Comparison of ENCODE assay signal across 16 cellular contexts in genomic region chr16:3180445-3180878, GRCh38. TPM values are rescaled to one million over a fixed set of nuclear protein-coding genes. Genes with fewer than 3 reads are reported as not detected.
A peak's percentile ranks its signal among the peaks of the same experiment; 100 is the strongest.
DNase-seq lines count a peak whose midpoint lies in the region; TF ChIP-seq lines count a peak whose summit lies in the region.
"Had no signal": no experiment of that assay in that cellular context is flagged by ENCODE, and none has a peak within 500 bp of the region (broad histone marks: within the 10 kb centered on the region; RNA-seq: fewer than 3 reads in every experiment).

No MANE protein-coding gene starts in this region.

- no peaks in the 10 kb centered on the region for H3K9me3 Mint-ChIP-seq in activated naive CD4-positive, alpha-beta T cell treated with anti-CD3 and anti-CD28 coated beads for 36 hours
- H3K9me3 Mint-ChIP-seq in osteocyte (ENCODE audit: unreplicated experiment): no peaks in the 10 kb centered on the region

- peak; percentile 20 for DNase-seq in activated naive CD4-positive, alpha-beta T cell treated with anti-CD3 and anti-CD28 coated beads for 36 hours
- no peak for DNase-seq in activated naive CD4-positive, alpha-beta T cell treated with Interleukin-2 at 50 U/mL for 16 hours
- peak; percentile 40 for DNase-seq in NCI-H146 treated with DMSO at 0.1 percent for 48 hours (lab: John Stamatoyannopoulos, UW; ENCODE audit: unreplicated experiment)
- peak; percentile 50 for DNase-seq in epithelial cell of esophagus (ENCODE audit: low read depth)
- DNase-seq in spleen: peak; percentile 36
- no peak for DNase-seq in NCI-H345 treated with DMSO at 0.1 percent for 48 hours (lab: John Stamatoyannopoulos, UW; ENCODE audit: unreplicated experiment)
- DNase-seq in osteocyte (ENCODE audit: extremely low spot score, unreplicated experiment): no peak
- DNase-seq in G401 (ENCODE audit: low spot score): no peak
- DNase-seq: AML-193, amygdala, immature natural killer cell, mucosa of descending colon, NCI-H1105, NCI-H526 treated with DMSO at 0.1 percent for 48 hours had no signal

- TF ChIP-seq POLR2A in spleen (IDR thresholded peaks at IDR 0.05): no peak

- no peak overlapping the region for H3K4me3 Mint-ChIP-seq in activated naive CD4-positive, alpha-beta T cell treated with anti-CD3 and anti-CD28 coated beads for 36 hours
- H3K4me3 Mint-ChIP-seq in osteocyte (ENCODE audit: unreplicated experiment): no peak overlapping the region
- H3K4me3 Mint-ChIP-seq: T-helper 2 cell treated with Interferon-gamma antibody and Interleukin-4, amounts not matched to agents 5 μg/mL and 100 μg/mL, for 36 hours had no signal

- CTCF ChIA-PET in activated naive CD4-positive, alpha-beta T cell treated with anti-CD3 and anti-CD28 coated beads for 36 hours (lab: Charles Lee): no interaction called here

- WGBS in spleen, 5 donors: 27 to 68% (median 33%) methylated on average over 21 of the region's 21 CpGs

- peaks cover 1% of the 10 kb centered on the region for H3K36me3 Mint-ChIP-seq in activated naive CD4-positive, alpha-beta T cell treated with anti-CD3 and anti-CD28 coated beads for 36 hours (ENCODE audit: low read depth)
- H3K36me3 Mint-ChIP-seq in osteocyte (ENCODE audit: unreplicated experiment): no peaks in the 10 kb centered on the region

- H3K27ac Mint-ChIP-seq in activated naive CD4-positive, alpha-beta T cell treated with anti-CD3 and anti-CD28 coated beads for 36 hours: no peak overlapping the region
- H3K27ac Mint-ChIP-seq in osteocyte (ENCODE audit: unreplicated experiment): no peak overlapping the region
- H3K27ac Mint-ChIP-seq: immature natural killer cell; T-helper 2 cell treated with Interferon-gamma antibody and Interleukin-4, amounts not matched to agents 5 μg/mL and 100 μg/mL, for 36 hours had no signal

- H3K27me3 Mint-ChIP-seq in activated naive CD4-positive, alpha-beta T cell treated with anti-CD3 and anti-CD28 coated beads for 36 hours (ENCODE audit: low read depth): peaks cover 62% of the 10 kb centered on the region
- peaks cover 69% of the 10 kb centered on the region for H3K27me3 Mint-ChIP-seq in osteocyte (ENCODE audit: unreplicated experiment)

- H3K4me1 ChIP-seq in spleen: peaks cover 13 to 25% (median 16%) of the 10 kb centered on the region in 6 donors

- no peak overlapping the region for H3K27ac ChIP-seq in spleen

- in situ Hi-C loops in G401 (cut with HindIII; ENCODE audit: low sequenced_read_pairs): no loop called here

- peaks cover 17% of the 10 kb centered on the region for H3K4me1 Mint-ChIP-seq in activated naive CD4-positive, alpha-beta T cell treated with anti-CD3 and anti-CD28 coated beads for 36 hours (ENCODE audit: low read depth)
- H3K4me1 Mint-ChIP-seq in osteocyte (ENCODE audit: unreplicated experiment): peaks cover 34% of the 10 kb centered on the region

- no peaks in the 10 kb centered on the region for H3K9me3 ChIP-seq in spleen
- H3K9me3 ChIP-seq: mucosa of descending colon had no signal

- peaks cover 10 to 100% (median 92%) of the 10 kb centered on the region in 7 donors for H3K27me3 ChIP-seq in spleen (replicated peaks in 1 of 7)

- TF ChIP-seq CTCF in epithelial cell of esophagus (IDR thresholded peaks at IDR 0.05; ENCODE audit: insufficient read depth, low read depth, low read length, missing control alignments): no peak
- TF ChIP-seq CTCF in spleen (IDR thresholded peaks at IDR 0.05 in 8 of 11, conservative IDR thresholded peaks at IDR 0.05 in 3 of 11): no peak
- no peak for TF ChIP-seq CTCF in osteocyte (IDR thresholded peaks at IDR 0.05)

- H3K36me3 ChIP-seq in spleen: no peaks in the 10 kb centered on the region

- H3K4me3 ChIP-seq in epithelial cell of esophagus (ENCODE audit: low read length) (no peak overlapping the region), spleen (no peak overlapping the region)
- H3K4me3 ChIP-seq: mucosa of descending colon had no signal

- intact Hi-C loops in activated naive CD4-positive, alpha-beta T cell treated with anti-CD3 and anti-CD28 coated beads for 36 hours (cut with micrococcal nuclease): loop anchor here (5.0 kb wide), 1 partner anchor 127 kb away; the partner anchor contains the start of genes TIGD7 and ZNF75A
- intact Hi-C loops in spleen (cut with DNase I; ENCODE audit: low total_unique reads): no loop called here

RNA-seq across cellular contexts. Expression of gene OR1F1, which starts 7.5 kb away (rescaled TPM):
- total RNA-seq in activated naive CD4-positive, alpha-beta T cell treated with anti-CD3 and anti-CD28 coated beads for 36 hours: not detected
- not detected for total RNA-seq in spleen
- not detected for polyA plus RNA-seq in spleen
- not detected in 2 replicates for total RNA-seq in osteocyte
- not detected in 2 replicates for total RNA-seq in G401 (2014; rRNA removed; shearing (Covaris generic))
- total RNA-seq: dermis microvascular lymphatic vessel endothelial cell, mucosa of descending colon had no signal
- polyA plus RNA-seq: immature natural killer cell had no signal

RNA-seq across cellular contexts. Expression of gene ZNF213, which starts 45.6 kb away (rescaled TPM):
- 1 to 10 TPM; 6.1 to 6.5 TPM for total RNA-seq in activated naive CD4-positive, alpha-beta T cell treated with anti-CD3 and anti-CD28 coated beads for 36 hours
- total RNA-seq in spleen (10 to 100 TPM in 1 of 7 donors, 1 to 10 TPM in 6; 6.8 to 11.4 (median 7.9) TPM), osteocyte (13.4 and 14.3 TPM in 2 replicates)
- 1 to 10 TPM; 2.4 to 5.9 (median 2.9) TPM for polyA plus RNA-seq in spleen
- total RNA-seq in G401 (2014; rRNA removed; shearing (Covaris generic)): 0.31 and 0.61 TPM in 2 replicates

RNA-seq across cellular contexts. Expression of gene ZNF200, which starts 54.5 kb away (rescaled TPM):
- 10 to 100 TPM in 1 of 2 experiments, 1 to 10 TPM in 1; 9.7 to 10.1 TPM for total RNA-seq in activated naive CD4-positive, alpha-beta T cell treated with anti-CD3 and anti-CD28 coated beads for 36 hours
- total RNA-seq in spleen: 10 to 100 TPM; 14.2 to 24.4 (median 15.4) TPM
- polyA plus RNA-seq in spleen: 1 to 10 TPM; 4.2 to 6.3 (median 4.8) TPM
- 9.0 and 9.1 TPM in 2 replicates for total RNA-seq in osteocyte
- total RNA-seq in G401 (2014; rRNA removed; shearing (Covaris generic)): 9.8 and 10.1 TPM in 2 replicates

Comparison
In these comparisons a context has a peak if more than half of its experiments do, and no peak if none do; other contexts are left out.
1. DNase-seq: peak in activated naive CD4-positive, alpha-beta T cell treated with anti-CD3 and anti-CD28 coated beads for 36 hours (single experiment), NCI-H146 treated with DMSO at 0.1 percent for 48 hours (single experiment), epithelial cell of esophagus (single experiment) and spleen (single experiment); none in activated naive CD4-positive, alpha-beta T cell treated with Interleukin-2 at 50 U/mL for 16 hours (single experiment), NCI-H345 treated with DMSO at 0.1 percent for 48 hours (single experiment), osteocyte (single experiment) and G401 (single experiment).